8 cellular contexts compared by ENCODE assay signal in genomic region chr13:76667551-76667950, GRCh38.
DNase-seq lines count a peak whose midpoint lies in the region; TF ChIP-seq lines count a peak whose summit lies in the region.

No MANE protein-coding gene starts in this region.

- TF ChIP-seq CTCF in fibroblast of lung (conservative IDR thresholded peaks at IDR 0.05 in 1 of 2, IDR thresholded peaks at IDR 0.05 in 1 of 2; ENCODE audit: low read depth in 1 of 2, low read length in 2 of 2): peak; percentile 48 to 57
- TF ChIP-seq CTCF in spleen (IDR thresholded peaks at IDR 0.05 in 8 of 11, conservative IDR thresholded peaks at IDR 0.05 in 3 of 11): peak in 7 of 11 experiments; percentile 9 to 47 (median 40)
- TF ChIP-seq CTCF in Peyer's patch (IDR thresholded peaks at IDR 0.05): peak in 3 of 6 experiments; percentile 27 to 39 (median 37)

- H3K27me3 ChIP-seq in fibroblast of lung (ENCODE audit: control insufficient read depth, insufficient read depth, low read length) (no peaks in the 10 kb centered on the region), spleen (replicated peaks in 1 of 7) (no peaks in the 10 kb centered on the region), Peyer's patch (no peaks in the 10 kb centered on the region)

- intact Hi-C loops in spleen (cut with DNase I; ENCODE audit: low total_unique reads): loop anchor here (10.0 kb wide), 1 partner anchor 237 kb away; no protein-coding TSS in a partner anchor

- H2AFZ ChIP-seq in fibroblast of lung (ENCODE audit: low read length): no peak overlapping the region

- H3K27ac ChIP-seq in fibroblast of lung (ENCODE audit: insufficient read depth, low read length) (no peak overlapping the region), spleen (no peak overlapping the region), Peyer's patch (no peak overlapping the region)

- no peaks in the 10 kb centered on the region for H4K20me1 ChIP-seq in fibroblast of lung (ENCODE audit: control insufficient read depth, extremely low read depth, insufficient read depth, low read length)

- no peak overlapping the region for H3K9ac ChIP-seq in fibroblast of lung (ENCODE audit: insufficient read depth, low read length)

- no peak overlapping the region for H3K4me2 ChIP-seq in fibroblast of lung (ENCODE audit: extremely low read depth, insufficient read depth, low read length)

- no peaks in the 10 kb centered on the region for H3K79me2 ChIP-seq in fibroblast of lung (ENCODE audit: control insufficient read depth, insufficient read depth, low read length)

- H3K36me3 ChIP-seq in fibroblast of lung (ENCODE audit: control insufficient read depth, insufficient read depth, low read length) (no peaks in the 10 kb centered on the region), spleen (no peaks in the 10 kb centered on the region), Peyer's patch (no peaks in the 10 kb centered on the region)

- DNase-seq in NCI-H82 (lab: John Stamatoyannopoulos, UW) (peak; percentile 59), NCI-H82 treated with DMSO at 0.1 percent for 48 hours (lab: John Stamatoyannopoulos, UW; ENCODE audit: unreplicated experiment) (no peak), NCI-H1694 treated with DMSO at 0.1 percent for 48 hours (lab: John Stamatoyannopoulos, UW) (peak; percentile 53), fibroblast of lung (ENCODE audit: low read depth in 2 of 2) (peak; percentile 42 to 87), spleen (no peak), Peyer's patch (no peak), cerebellar nuclear complex (lab: John Stamatoyannopoulos, UW) (no peak)
- no peak for DNase-seq in stimulated activated CD4-positive, alpha-beta T cell treated with anti-CD3 and anti-CD28 coated beads, Interleukin-4, amount 100 ng/mL, for 4 hours

- no peak overlapping the region for H3K4me3 ChIP-seq in fibroblast of lung (replicated peaks in 1 of 4; ENCODE audit: control extremely low read depth in 1 of 4, insufficient read depth in 1 of 4, low read depth in 3 of 4, low read length in 4 of 4)
- no peak overlapping the region for H3K4me3 ChIP-seq in spleen
- no peak overlapping the region for H3K4me3 ChIP-seq in Peyer's patch

- H3K4me1 ChIP-seq in fibroblast of lung (ENCODE audit: control insufficient read depth, extremely low read depth, insufficient read depth, low read length) (no peaks in the 10 kb centered on the region), spleen (peaks cover 0 to 10% (median 3%) of the 10 kb centered on the region in 6 donors), Peyer's patch (no peaks in the 10 kb centered on the region)

- TF ChIP-seq POLR2A in spleen (IDR thresholded peaks at IDR 0.05): no peak
- no peak for TF ChIP-seq POLR2A in Peyer's patch (IDR thresholded peaks at IDR 0.05)

- no peaks in the 10 kb centered on the region for H3K9me3 ChIP-seq in fibroblast of lung (ENCODE audit: control insufficient read depth, insufficient read depth, low read depth, low read length)
- H3K9me3 ChIP-seq in spleen: no peaks in the 10 kb centered on the region
- no peaks in the 10 kb centered on the region for H3K9me3 ChIP-seq in Peyer's patch

Comparison
In these comparisons a context has a peak if more than half of its experiments do, and no peak if none do; other contexts are left out.
1. DNase-seq: peak in NCI-H82 (single experiment), NCI-H1694 treated with DMSO at 0.1 percent for 48 hours (single experiment) and fibroblast of lung (2 of 2); none in NCI-H82 treated with DMSO at 0.1 percent for 48 hours (single experiment), spleen (single experiment), Peyer's patch (0 of 3), cerebellar nuclear complex (0 of 2) and stimulated activated CD4-positive, alpha-beta T cell treated with anti-CD3 and anti-CD28 coated beads, Interleukin-4, amount 100 ng/mL, for 4 hours (0 of 2).